In the genomic region with DNA sequence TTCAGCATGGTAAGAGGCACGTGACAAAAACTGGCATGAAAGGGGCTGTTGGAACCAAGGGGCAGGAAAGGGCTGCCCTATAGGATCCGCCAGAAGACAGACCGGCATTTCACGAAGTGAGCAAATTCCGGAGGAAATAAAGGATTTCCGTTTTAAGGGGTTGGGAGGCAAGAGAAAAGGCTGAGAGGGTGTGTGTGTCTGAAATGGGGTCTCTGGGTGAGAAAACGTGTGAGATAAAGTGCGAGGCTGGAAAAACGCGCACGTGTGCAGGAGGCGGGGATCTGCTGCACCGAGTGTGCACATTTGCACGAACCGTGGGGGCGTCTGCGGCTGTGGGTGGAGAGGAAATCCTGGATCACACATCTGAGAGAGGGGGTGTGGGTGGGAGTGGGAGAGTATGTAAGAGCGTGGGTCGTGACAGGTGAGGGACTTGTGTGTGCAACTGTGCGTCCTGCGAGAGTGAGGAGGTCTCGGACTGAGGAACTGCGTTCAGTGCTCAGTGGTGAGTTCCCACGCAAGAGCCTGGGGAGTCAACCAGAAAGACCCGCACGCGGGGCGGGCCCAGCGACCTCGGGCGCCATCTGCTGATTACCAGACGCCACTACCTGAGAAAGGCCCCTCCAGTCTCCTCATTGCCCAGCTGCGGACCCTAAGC, we compare ENCODE assay signal across 8 cellular contexts. TPM values are rescaled to one million over a fixed set of nuclear protein-coding genes. Genes with fewer than 3 reads are reported as not detected.
DNase-seq lines count a peak whose midpoint lies in the region; TF ChIP-seq lines count a peak whose summit lies in the region.

No MANE protein-coding gene starts in this region.

- no peak overlapping the region for H3K27ac ChIP-seq in SJCRH30
- H3K27ac ChIP-seq in subcutaneous abdominal adipose tissue (ENCODE audit: low read depth, low read length): no peak overlapping the region

- peak; percentile 74 for TF ChIP-seq CTCF in Loucy (conservative IDR thresholded peaks at IDR 0.05; ENCODE audit: low read length)

- DNase-seq in SKM-1 treated with dmso at 0.1 percent for 144 hours (lab: John Stamatoyannopoulos, UW; ENCODE audit: unreplicated experiment) (peak; percentile 12), SKM-1 (lab: John Stamatoyannopoulos, UW; ENCODE audit: unreplicated experiment) (no peak), SJCRH30 (peak; percentile 66 to 86), globus pallidus (ENCODE audit: low spot score) (peak; percentile 51), occipital lobe (lab: John Stamatoyannopoulos, UW) (peak; percentile 18)
- peak; percentile 82 for DNase-seq in activated naive CD4-positive, alpha-beta T cell treated with Interleukin-2 at 50 U/mL for 16 hours

- no peaks in the 10 kb centered on the region for H3K79me2 ChIP-seq in Loucy (ENCODE audit: insufficient read depth, low read length)

- no peaks in the 10 kb centered on the region for H3K9me2 ChIP-seq in Loucy (replicated peaks; ENCODE audit: low read depth, low read length)

- no peaks in the 10 kb centered on the region for H4K20me1 ChIP-seq in Loucy (ENCODE audit: insufficient read depth, low read length, poor library complexity, severe bottlenecking)

- H3K4me1 ChIP-seq in Loucy (ENCODE audit: insufficient read depth, low read length, poor library complexity, severe bottlenecking) (peaks cover 32% of the 10 kb centered on the region), SJCRH30 (no peaks in the 10 kb centered on the region), subcutaneous abdominal adipose tissue (ENCODE audit: control insufficient read depth in 5 of 5, insufficient read depth in 5 of 5, low read length in 5 of 5) (peaks cover 4 to 14% (median 9%) of the 10 kb centered on the region in 5 donors)

- H2AFZ ChIP-seq in Loucy (ENCODE audit: low read length): peak overlapping the region; percentile 93

- H3K9me3 ChIP-seq in Loucy (ENCODE audit: insufficient read depth, low read depth, low read length) (no peaks in the 10 kb centered on the region), SJCRH30 (replicated peaks) (peaks cover 6% of the 10 kb centered on the region; the same call in 1 of the 2 replicates), subcutaneous abdominal adipose tissue (ENCODE audit: control insufficient read depth in 5 of 5, low read length in 5 of 5) (peaks cover 0 to 5% (median 3%) of the 10 kb centered on the region in 5 donors)

- H3K36me3 ChIP-seq in Loucy (ENCODE audit: insufficient read depth, low read length) (no peaks in the 10 kb centered on the region), SJCRH30 (no peaks in the 10 kb centered on the region), subcutaneous abdominal adipose tissue (ENCODE audit: control insufficient read depth in 5 of 5, insufficient read depth in 5 of 5, low read length in 5 of 5) (no peaks in the 10 kb centered on the region)

- peaks cover 7% of the 10 kb centered on the region; the same call in 1 of the 2 replicates for H3F3A ChIP-seq in Loucy (ENCODE audit: low read depth)

- peak overlapping the region; percentile 62 for H3K9ac ChIP-seq in Loucy (ENCODE audit: low read depth, low read length, poor library complexity, severe bottlenecking)
- H3K9ac ChIP-seq in subcutaneous abdominal adipose tissue (ENCODE audit: low read length in 5 of 5): peak overlapping the region in 3 of 5 donors; percentile 35 to 60 (median 59)

- peak overlapping the region; percentile 66 for H3K4me3 ChIP-seq in Loucy (ENCODE audit: low read length, poor library complexity, severe bottlenecking)
- peak overlapping the region; percentile 39 for H3K4me3 ChIP-seq in SJCRH30
- peak overlapping the region; percentile 54 to 81 (median 71) for H3K4me3 ChIP-seq in subcutaneous abdominal adipose tissue (ENCODE audit: low read depth in 1 of 5, low read length in 5 of 5)

- peak overlapping the region; percentile 81 for H3K4me2 ChIP-seq in Loucy (ENCODE audit: low read depth, low read length, poor library complexity, severe bottlenecking)

- H3K27me3 ChIP-seq in Loucy (ENCODE audit: insufficient read depth, low read length, poor library complexity, severe bottlenecking) (no peaks in the 10 kb centered on the region), SJCRH30 (no peaks in the 10 kb centered on the region), subcutaneous abdominal adipose tissue (ENCODE audit: control insufficient read depth in 5 of 5, insufficient read depth in 4 of 5, low read length in 5 of 5) (peaks cover 0 to 10% (median 4%) of the 10 kb centered on the region in 5 donors)

RNA-seq across cellular contexts. Expression of gene P2RX7, which starts 37.0 kb away (rescaled TPM):
- total RNA-seq in SJCRH30 (2014; rRNA removed; shearing (Covaris generic)): 1.3 and 2.5 TPM in 2 replicates
- 2.7 TPM for total RNA-seq in occipital lobe

RNA-seq across cellular contexts. Expression of gene OASL, which starts 56.6 kb away (rescaled TPM):
- not detected in 2 replicates for total RNA-seq in SJCRH30 (2014; rRNA removed; shearing (Covaris generic))
- 0.16 TPM for total RNA-seq in occipital lobe
